8 cellular contexts compared by ENCODE assay signal in genomic region chr9:38227061-38227540, GRCh38.
DNase-seq lines count a peak whose midpoint lies in the region; ATAC-seq and TF ChIP-seq lines count a peak whose summit lies in the region.

No MANE protein-coding gene starts in this region.

- H3K79me2 ChIP-seq in HCT116 (ENCODE audit: insufficient read depth, low read length), result no peaks in the 10 kb centered on the region

- no peak overlapping the region for H3K27ac ChIP-seq in HCT116 (ENCODE audit: low read depth, low read length)
- H3K27ac ChIP-seq in esophagus squamous epithelium, result no peak overlapping the region

- H3K9me3 ChIP-seq in HCT116 (ENCODE audit: control insufficient read depth in 1 of 2, insufficient read depth in 1 of 2, low read depth in 1 of 2, low read length in 2 of 2), result no peaks in the 10 kb centered on the region
- no peaks in the 10 kb centered on the region for H3K9me3 ChIP-seq in esophagus squamous epithelium

- peak overlapping the region; percentile 39 for H3K4me2 ChIP-seq in HCT116 (ENCODE audit: low read length)

- CTCF ChIA-PET in HCT116 (lab: Charles Lee), result no interaction called here

- no peak overlapping the region for H2AFZ ChIP-seq in HCT116 (ENCODE audit: low read depth, low read length, poor library complexity, severe bottlenecking)

- RAD21 ChIA-PET in HCT116 (lab: Charles Lee; ENCODE audit: low non-redundant PET in 1 of 2, low total read pairs in 2 of 2, uncharacterized antibody in 2 of 2, unreplicated experiment in 2 of 2), result no interaction called here

- no peaks in the 10 kb centered on the region for H3K9me2 ChIP-seq in HCT116 (ENCODE audit: insufficient read depth)

- no peak for TF ChIP-seq RAD21 in HCT116 (IDR thresholded peaks at IDR 0.05; ENCODE audit: low read depth)

- H3K36me3 ChIP-seq in HCT116 (ENCODE audit: control insufficient read depth in 1 of 2, insufficient read depth in 2 of 2, low read length in 2 of 2), result no peaks in the 10 kb centered on the region
- no peaks in the 10 kb centered on the region for H3K36me3 ChIP-seq in esophagus squamous epithelium

- DNase-seq in DMS153 (lab: John Stamatoyannopoulos, UW) (peak; percentile 92), HCT116 (ENCODE audit: low read depth, low spot score) (no peak), NCI-H187 treated with DMSO at 0.1 percent for 48 hours (lab: John Stamatoyannopoulos, UW) (peak; percentile 89), T-helper 2 cell (peak in 3 of 5 experiments; percentile 15 to 85 (median 26)), astrocyte of the hippocampus (ENCODE audit: low read depth, low spot score) (peak; percentile 87), kidney tubule cell (ENCODE audit: low spot score) (peak; percentile 99), esophagus squamous epithelium (lab: John Stamatoyannopoulos, UW) (no peak)
- peak; percentile 31 for DNase-seq in stimulated activated CD8-positive, alpha-beta memory T cell treated with anti-CD3 and anti-CD28 coated beads, Interleukin-12 subunit alpha, Interleukin-12 subunit beta, amount 100 ng/mL, for 4 hours (ENCODE audit: low read depth)

- WGBS in esophagus squamous epithelium, 2 donors, result 0% methylated on average over 3 to 7 of the region's 12 CpGs

- POLR2A ChIA-PET in HCT116 (lab: Charles Lee), result no interaction called here

- no TSS peak for BruUV-seq in HCT116 (replicated peaks; lab: Mats Ljungman, UMichigan)

- H3K27me3 ChIP-seq in HCT116 (ENCODE audit: insufficient read depth, low read length) (no peaks in the 10 kb centered on the region), esophagus squamous epithelium (peaks cover 0 to 19% (median 0%) of the 10 kb centered on the region in 4 donors)

- H3K4me1 ChIP-seq in HCT116 (ENCODE audit: control insufficient read depth in 1 of 2, insufficient read depth in 2 of 2, low read length in 2 of 2) (peaks cover 3 to 16% of the 10 kb centered on the region in 2 experiments; a peak in 3 of 4 replicates), esophagus squamous epithelium (peaks cover 0 to 19% (median 15%) of the 10 kb centered on the region in 3 donors)

- TF ChIP-seq CTCF in HCT116 (IDR thresholded peaks at IDR 0.05 in 2 of 3, conservative IDR thresholded peaks at IDR 0.05 in 1 of 3; ENCODE audit: borderline replicate concordance in 1 of 3, insufficient read depth in 1 of 3, low read depth in 2 of 3, low read length in 2 of 3), result no peak
- TF ChIP-seq CTCF in esophagus squamous epithelium (IDR thresholded peaks at IDR 0.05), result no peak

- no peak overlapping the region for H3K4me3 ChIP-seq in HCT116 (replicated peaks in 1 of 2; ENCODE audit: low read depth in 1 of 2, low read length in 2 of 2)
- H3K4me3 ChIP-seq in esophagus squamous epithelium, result peak overlapping the region in 2 of 4 donors; percentile 4 to 45

- intact Hi-C loops in HCT116 (cut with micrococcal nuclease), result no loop called here
- intact Hi-C loops in esophagus squamous epithelium (cut with DNase I), result no loop called here

- no peaks in the 10 kb centered on the region for H4K20me1 ChIP-seq in HCT116 (ENCODE audit: insufficient read depth)

- no peak overlapping the region for H3K9ac ChIP-seq in HCT116 (ENCODE audit: low read length)

- peak; percentile 85 for ATAC-seq in HCT116

- TF ChIP-seq POLR2A in HCT116 (IDR thresholded peaks at IDR 0.05; ENCODE audit: borderline replicate concordance, extremely low read depth, insufficient read depth, insufficient read length) (no peak), esophagus squamous epithelium (IDR thresholded peaks at IDR 0.05) (no peak)

TF ChIP-seq in HCT116, 20 proteins besides CTCF, POLR2A, EP300 and RAD21:
- TF ChIP-seq SP1 (IDR thresholded peaks at IDR 0.05; ENCODE audit: low read depth) (0 out of 2 replicates have a peak, but pooled peaks have one; percentile 12), SIN3A (IDR thresholded peaks at IDR 0.05; ENCODE audit: low read depth) (no peak), EGR1 (IDR thresholded peaks at IDR 0.05; ENCODE audit: low read depth) (peak; percentile 50), ELF1 (IDR thresholded peaks at IDR 0.05; ENCODE audit: borderline replicate concordance, low read depth) (no peak)

Comparison
In these comparisons a context has a peak if more than half of its experiments do, and no peak if none do; other contexts are left out.
1. DNase-seq: peak in DMS153 (single experiment), NCI-H187 treated with DMSO at 0.1 percent for 48 hours (single experiment), T-helper 2 cell (3 of 5), astrocyte of the hippocampus (single experiment), kidney tubule cell (single experiment) and stimulated activated CD8-positive, alpha-beta memory T cell treated with anti-CD3 and anti-CD28 coated beads, Interleukin-12 subunit alpha, Interleukin-12 subunit beta, amount 100 ng/mL, for 4 hours (single experiment); none in HCT116 (single experiment) and esophagus squamous epithelium (single experiment).